ENCODE assay signal across 26 cellular contexts in genomic region chr13:49972709-49973108, GRCh38. TPM values are rescaled to one million over a fixed set of nuclear protein-coding genes. Genes with fewer than 3 reads are reported as not detected.
"Had no signal": no experiment of that assay in that cellular context is flagged by ENCODE, and none has a peak within 500 bp of the region (broad histone marks: within the 10 kb centered on the region; RNA-seq: fewer than 3 reads in every experiment).

No MANE protein-coding gene starts in this region.

- H3K27me3 Mint-ChIP-seq: activated B cell treated with CpG ODN at 0.5 μM for 24 hours; activated CD4-positive, alpha-beta T cell treated with anti-CD3 and anti-CD28 coated beads for 36 hours; activated naive CD8-positive, alpha-beta T cell treated with anti-CD3 and anti-CD28 coated beads, Interleukin-2, amount 50 U/mL, for 24 hours; brain; naive thymus-derived CD4-positive, alpha-beta T cell had no signal

- H3K4me1 ChIP-seq: lower lobe of right lung, tibial artery had no signal

- H3K4me1 Mint-ChIP-seq: activated CD4-positive, alpha-beta T cell treated with anti-CD3 and anti-CD28 coated beads for 36 hours; activated naive CD8-positive, alpha-beta T cell treated with anti-CD3 and anti-CD28 coated beads, Interleukin-2, amount 50 U/mL, for 24 hours; neural crest cell had no signal

- H3K9me3 ChIP-seq: lower lobe of right lung, spleen, tibial artery had no signal

- H3K36me3 ChIP-seq: lower lobe of right lung had no signal

- DNase-seq: activated B cell treated with CpG ODN at 0.5 μM for 24 hours; activated CD4-positive, alpha-beta T cell treated with anti-CD3 and anti-CD28 coated beads for 36 hours; activated CD4-positive, alpha-beta T cell treated with anti-CD3 and anti-CD28 coated beads, Interleukin-2, amount 50 U/mL, for 4 hours; activated effector memory CD4-positive, alpha-beta T cell treated with Interleukin-2 at 50 U/mL for 16 hours; activated naive CD4-positive, alpha-beta T cell treated with anti-CD3 and anti-CD28 coated beads for 36 hours; activated naive CD8-positive, alpha-beta T cell treated with anti-CD3 and anti-CD28 coated beads, Interleukin-2, amount 50 U/mL, for 24 hours; activated T-cell treated with anti-CD3 and anti-CD28 coated beads, Interleukin-2, amount 50 U/mL, for 72 hours; anterior cingulate cortex; dermis blood vessel endothelial cell; effector CD8-positive, alpha-beta T cell; glutamatergic neuron; lower lobe of right lung; mesendoderm; naive thymus-derived CD4-positive, alpha-beta T cell; occipital lobe; posterior cingulate gyrus; spleen; stimulated activated CD4-positive, alpha-beta T cell treated with anti-CD3 and anti-CD28 coated beads, Interleukin-4, amount 100 ng/mL, for 1 hour; stimulated activated naive CD4-positive, alpha-beta T cell treated with Interleukin-2 at 50 U/mL for 16 hours; T-helper 9 cell; tibial artery had no signal

- H3K4me3 ChIP-seq: hepatocyte, lower lobe of right lung, spleen, tibial artery had no signal

- H3K27ac ChIP-seq: hepatocyte, lower lobe of right lung, spleen, tibial artery had no signal

- H3K27me3 ChIP-seq: hepatocyte, spleen, tibial artery had no signal

- H3K4me3 Mint-ChIP-seq: activated B cell treated with CpG ODN at 0.5 μM for 24 hours; activated CD4-positive, alpha-beta T cell treated with anti-CD3 and anti-CD28 coated beads for 36 hours; activated naive CD4-positive, alpha-beta T cell treated with anti-CD3 and anti-CD28 coated beads for 36 hours; activated naive CD8-positive, alpha-beta T cell treated with anti-CD3 and anti-CD28 coated beads, Interleukin-2, amount 50 U/mL, for 24 hours; activated T-cell treated with anti-CD3 and anti-CD28 coated beads, Interleukin-2, amount 50 U/mL, for 72 hours; brain; naive thymus-derived CD4-positive, alpha-beta T cell; neural crest cell had no signal

- H3K27ac Mint-ChIP-seq: activated B cell treated with CpG ODN at 0.5 μM for 24 hours; activated CD4-positive, alpha-beta T cell treated with anti-CD3 and anti-CD28 coated beads for 36 hours; activated naive CD4-positive, alpha-beta T cell treated with anti-CD3 and anti-CD28 coated beads for 36 hours; activated naive CD8-positive, alpha-beta T cell treated with anti-CD3 and anti-CD28 coated beads, Interleukin-2, amount 50 U/mL, for 24 hours; activated T-cell treated with anti-CD3 and anti-CD28 coated beads, Interleukin-2, amount 50 U/mL, for 72 hours had no signal

- ATAC-seq: activated CD4-positive, alpha-beta T cell treated with anti-CD3 and anti-CD28 coated beads for 36 hours; activated naive CD8-positive, alpha-beta T cell treated with anti-CD3 and anti-CD28 coated beads, Interleukin-2, amount 50 U/mL, for 24 hours; activated T-cell treated with anti-CD3 and anti-CD28 coated beads, Interleukin-2, amount 50 U/mL, for 72 hours; naive thymus-derived CD4-positive, alpha-beta T cell; SK-N-SH treated with all-trans-retinoic acid at 6 μM for 48 hours had no signal

- H3K9me3 Mint-ChIP-seq: activated B cell treated with CpG ODN at 0.5 μM for 24 hours; activated naive CD4-positive, alpha-beta T cell treated with anti-CD3 and anti-CD28 coated beads for 36 hours; activated naive CD8-positive, alpha-beta T cell treated with anti-CD3 and anti-CD28 coated beads, Interleukin-2, amount 50 U/mL, for 24 hours; activated T-cell treated with anti-CD3 and anti-CD28 coated beads, Interleukin-2, amount 50 U/mL, for 72 hours; naive thymus-derived CD4-positive, alpha-beta T cell; neural crest cell had no signal

RNA-seq across cellular contexts. Expression of gene KCNRG, which starts 42.5 kb away (rescaled TPM):
- total RNA-seq: activated naive CD4-positive, alpha-beta T cell treated with anti-CD3 and anti-CD28 coated beads for 36 hours; cardiac septum had no signal
